In the genomic region with DNA sequence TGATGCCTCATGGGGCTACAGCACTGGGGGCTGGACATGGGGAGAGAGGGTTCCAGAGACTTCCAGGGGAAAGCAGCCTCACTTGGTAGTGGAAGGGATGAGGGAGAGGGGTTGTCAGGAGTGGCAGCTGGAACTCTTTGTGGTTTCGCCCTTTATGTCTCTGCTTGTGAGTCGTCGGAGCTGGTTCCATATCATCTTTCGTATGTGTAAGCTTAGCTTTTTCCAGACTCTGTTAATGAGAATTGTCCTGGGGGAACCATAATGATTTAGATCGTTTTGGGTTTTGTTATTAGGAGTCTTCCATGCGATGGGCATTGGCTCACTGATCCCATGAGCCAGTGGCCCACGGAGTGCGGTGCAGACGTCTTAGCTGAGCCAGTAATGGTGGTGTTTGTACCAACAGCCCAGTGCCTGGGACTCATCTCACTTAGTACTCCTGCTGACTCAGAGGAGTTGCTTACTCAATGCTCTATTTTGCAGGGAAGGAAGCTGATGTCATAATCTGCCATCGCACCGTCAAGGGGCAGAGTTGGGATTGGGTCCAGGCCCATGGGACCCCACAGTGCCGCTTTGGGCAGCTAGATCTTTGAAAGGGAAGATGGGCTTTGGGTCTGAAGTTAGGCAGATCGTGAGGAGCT, we compare ENCODE assay signal across 10 cellular contexts. TPM values are rescaled to one million over a fixed set of nuclear protein-coding genes. Genes with fewer than 3 reads are reported as not detected.
DNase-seq lines count a peak whose midpoint lies in the region; ATAC-seq and TF ChIP-seq lines count a peak whose summit lies in the region.
"Had no signal": no experiment of that assay in that cellular context is flagged by ENCODE, and none has a peak within 500 bp of the region (broad histone marks: within the 10 kb centered on the region; RNA-seq: fewer than 3 reads in every experiment).

No MANE protein-coding gene starts in this region.

- no peaks in the 10 kb centered on the region for H3K9me2 ChIP-seq in hepatocyte (replicated peaks; ENCODE audit: insufficient read depth)

- H3K4me2 ChIP-seq in hepatocyte: no peak overlapping the region

- ATAC-seq in activated T-cell treated with anti-CD3 and anti-CD28 coated beads, Interleukin-2, amount 50 U/mL, for 72 hours (replicated peaks in 1 of 2): peak; percentile 51 to 62
- peak; percentile 15 for ATAC-seq in upper lobe of right lung
- ATAC-seq in HG02759 (IDR thresholded peaks at IDR 0.05; ENCODE audit: unreplicated experiment): no peak
- ATAC-seq: gastroesophageal sphincter had no signal

- DNase-seq in activated T-cell treated with anti-CD3 and anti-CD28 coated beads, Interleukin-2, amount 50 U/mL, for 72 hours: no peak
- DNase-seq in activated T-cell treated with anti-CD3 and anti-CD28 coated beads for 4 hours (no peak), T1000 (lab: John Stamatoyannopoulos, UW) (peak; percentile 45), hepatocyte (ENCODE audit: low spot score) (no peak), upper lobe of right lung (no peak), right atrium auricular region (ENCODE audit: low spot score) (no peak)
- no peak for DNase-seq in T-helper 2 cell treated with Interferon-gamma antibody and Interleukin-4, amounts not matched to agents 5 μg/mL and 100 μg/mL, for 36 hours (ENCODE audit: low spot score)

- H3K36me3 ChIP-seq in hepatocyte (replicated peaks; ENCODE audit: insufficient read depth, low read depth) (no peaks in the 10 kb centered on the region), upper lobe of right lung (peaks cover 55% of the 10 kb centered on the region), right atrium auricular region (no peaks in the 10 kb centered on the region)

- H3K27me3 ChIP-seq in hepatocyte (no peaks in the 10 kb centered on the region), upper lobe of right lung (no peaks in the 10 kb centered on the region), right atrium auricular region (no peaks in the 10 kb centered on the region)
- H3K27me3 ChIP-seq: gastroesophageal sphincter had no signal

- H3K4me3 Mint-ChIP-seq in activated T-cell treated with anti-CD3 and anti-CD28 coated beads, Interleukin-2, amount 50 U/mL, for 72 hours: no peak overlapping the region
- no peak overlapping the region for H3K4me3 Mint-ChIP-seq in T-helper 2 cell treated with Interferon-gamma antibody and Interleukin-4, amounts not matched to agents 5 μg/mL and 100 μg/mL, for 36 hours
- H3K4me3 Mint-ChIP-seq: stimulated activated naive CD8-positive, alpha-beta T cell treated with anti-CD3 and anti-CD28 coated beads, Interleukin-15, Interleukin-2, amounts not matched to agents 100 ng/mL and 50 ng/mL, for 24 hours had no signal

- H3K36me3 Mint-ChIP-seq in activated T-cell treated with anti-CD3 and anti-CD28 coated beads, Interleukin-2, amount 50 U/mL, for 72 hours (ENCODE audit: insufficient read depth in 2 of 2): no peaks in the 10 kb centered on the region
- peaks cover 8% of the 10 kb centered on the region for H3K36me3 Mint-ChIP-seq in T-helper 2 cell treated with Interferon-gamma antibody and Interleukin-4, amounts not matched to agents 5 μg/mL and 100 μg/mL, for 36 hours (ENCODE audit: low read depth)

- no peak overlapping the region for H2AFZ ChIP-seq in hepatocyte

- no peak overlapping the region for H3K27ac Mint-ChIP-seq in activated T-cell treated with anti-CD3 and anti-CD28 coated beads, Interleukin-2, amount 50 U/mL, for 72 hours
- no peak overlapping the region for H3K27ac Mint-ChIP-seq in T-helper 2 cell treated with Interferon-gamma antibody and Interleukin-4, amounts not matched to agents 5 μg/mL and 100 μg/mL, for 36 hours
- H3K27ac Mint-ChIP-seq: stimulated activated naive CD8-positive, alpha-beta T cell treated with anti-CD3 and anti-CD28 coated beads, Interleukin-15, Interleukin-2, amounts not matched to agents 100 ng/mL and 50 ng/mL, for 24 hours had no signal

- H3K79me2 ChIP-seq in hepatocyte: no peaks in the 10 kb centered on the region

- H3K9me3 ChIP-seq in hepatocyte (ENCODE audit: low read depth) (no peaks in the 10 kb centered on the region), upper lobe of right lung (no peaks in the 10 kb centered on the region), right atrium auricular region (no peaks in the 10 kb centered on the region)
- H3K9me3 ChIP-seq: gastroesophageal sphincter had no signal

- 81% methylated on average over 13 of the region's 13 CpGs for WGBS in hepatocyte (ENCODE audit: low lambda C conversion rate, missing lambda C conversion rate)

- no peaks in the 10 kb centered on the region for H4K20me1 ChIP-seq in hepatocyte (ENCODE audit: insufficient read depth, poor library complexity, severe bottlenecking)

- H3K4me1 ChIP-seq in hepatocyte (ENCODE audit: insufficient read depth) (no peaks in the 10 kb centered on the region), upper lobe of right lung (no peaks in the 10 kb centered on the region), right atrium auricular region (no peaks in the 10 kb centered on the region)

- H3K4me3 ChIP-seq in hepatocyte (no peak overlapping the region), upper lobe of right lung (no peak overlapping the region), right atrium auricular region (no peak overlapping the region)
- H3K4me3 ChIP-seq: gastroesophageal sphincter had no signal

- TF ChIP-seq CTCF in hepatocyte (IDR thresholded peaks at IDR 0.05; ENCODE audit: poor library complexity) (no peak), upper lobe of right lung (IDR thresholded peaks at IDR 0.05) (no peak), right atrium auricular region (IDR thresholded peaks at IDR 0.05) (no peak)

- intact Hi-C loops in upper lobe of right lung (cut with DNase I): no loop called here

- H3K4me1 Mint-ChIP-seq in activated T-cell treated with anti-CD3 and anti-CD28 coated beads, Interleukin-2, amount 50 U/mL, for 72 hours (ENCODE audit: low read depth): peaks cover 16% of the 10 kb centered on the region
- peaks cover 5% of the 10 kb centered on the region for H3K4me1 Mint-ChIP-seq in T-helper 2 cell treated with Interferon-gamma antibody and Interleukin-4, amounts not matched to agents 5 μg/mL and 100 μg/mL, for 36 hours (ENCODE audit: low read depth)

- no peaks in the 10 kb centered on the region for H3K9me3 Mint-ChIP-seq in activated T-cell treated with anti-CD3 and anti-CD28 coated beads, Interleukin-2, amount 50 U/mL, for 72 hours
- H3K9me3 Mint-ChIP-seq in T-helper 2 cell treated with Interferon-gamma antibody and Interleukin-4, amounts not matched to agents 5 μg/mL and 100 μg/mL, for 36 hours: no peaks in the 10 kb centered on the region
- H3K9me3 Mint-ChIP-seq: stimulated activated naive CD8-positive, alpha-beta T cell treated with anti-CD3 and anti-CD28 coated beads, Interleukin-15, Interleukin-2, amounts not matched to agents 100 ng/mL and 50 ng/mL, for 24 hours had no signal

- no peaks in the 10 kb centered on the region for H3K27me3 Mint-ChIP-seq in activated T-cell treated with anti-CD3 and anti-CD28 coated beads, Interleukin-2, amount 50 U/mL, for 72 hours (ENCODE audit: low read depth)
- no peaks in the 10 kb centered on the region for H3K27me3 Mint-ChIP-seq in T-helper 2 cell treated with Interferon-gamma antibody and Interleukin-4, amounts not matched to agents 5 μg/mL and 100 μg/mL, for 36 hours (ENCODE audit: low read depth)
- H3K27me3 Mint-ChIP-seq: stimulated activated naive CD8-positive, alpha-beta T cell treated with anti-CD3 and anti-CD28 coated beads, Interleukin-15, Interleukin-2, amounts not matched to agents 100 ng/mL and 50 ng/mL, for 24 hours had no signal

- H3K27ac ChIP-seq in hepatocyte: peak overlapping the region; percentile 8
- H3K27ac ChIP-seq in upper lobe of right lung: no peak overlapping the region
- no peak overlapping the region for H3K27ac ChIP-seq in right atrium auricular region

RNA-seq across cellular contexts. Expression of a gene that starts 48.5 kb away (rescaled TPM):
- 1 to 10 TPM; 8.1 to 8.5 TPM for total RNA-seq in activated T-cell treated with anti-CD3 and anti-CD28 coated beads, Interleukin-2, amount 50 U/mL, for 72 hours
- total RNA-seq in hepatocyte (33.5 and 35.7 TPM in 2 replicates), upper lobe of right lung (137 TPM), right atrium auricular region (1 to 10 TPM; 9.2 to 9.7 TPM)
- 41.6 and 44.7 TPM in 2 replicates for polyA plus RNA-seq in hepatocyte
